In genomic region chr2:132404056-132404455, GRCh38 we compare ENCODE assay signal across 32 cellular contexts. TPM values are rescaled to one million over a fixed set of nuclear protein-coding genes. Genes with fewer than 3 reads are reported as not detected.
"Had no signal": no experiment of that assay in that cellular context is flagged by ENCODE, and none has a peak within 500 bp of the region (broad histone marks: within the 10 kb centered on the region; RNA-seq: fewer than 3 reads in every experiment).

No MANE protein-coding gene starts in this region.

- H3K27ac Mint-ChIP-seq: natural killer cell treated with Interleukin-12 subunit alpha and Interleukin-12 subunit beta and Interleukin-15 and Interleukin-18, amount 100 ng/mL, for 72 hours; progenitor cell of endocrine pancreas had no signal

- ATAC-seq: activated CD4-positive, CD25-positive, alpha-beta regulatory T cell treated with anti-CD3 and anti-CD28 coated beads, Interleukin-2, amount 50 U/mL, for 24 hours; mucosa of descending colon; natural killer cell treated with Interleukin-12 subunit alpha and Interleukin-12 subunit beta and Interleukin-15 and Interleukin-18, amount 100 ng/mL, for 72 hours; right lobe of liver; stimulated activated naive CD8-positive, alpha-beta T cell treated with anti-CD3 and anti-CD28 coated beads, Interleukin-15, Interleukin-2, amounts not matched to agents 100 U/mL and 50 U/mL, for 24 hours had no signal

- H3K4me1 ChIP-seq: left ventricle myocardium inferior, right lobe of liver, testis had no signal

- H3K9me3 ChIP-seq: mucosa of descending colon, right lobe of liver, testis, transverse colon had no signal

- H3K27ac ChIP-seq: brain microvascular endothelial cell, coronary artery, dorsolateral prefrontal cortex, left ventricle myocardium inferior, right lobe of liver, skin epidermis, testis, transverse colon, VCaP had no signal

- H3K36me3 Mint-ChIP-seq: natural killer cell treated with Interleukin-12 subunit alpha and Interleukin-12 subunit beta and Interleukin-15 and Interleukin-18, amount 100 ng/mL, for 72 hours had no signal

- H3K27me3 Mint-ChIP-seq: natural killer cell treated with Interleukin-12 subunit alpha and Interleukin-12 subunit beta and Interleukin-15 and Interleukin-18, amount 100 ng/mL, for 72 hours had no signal

- H3K4me3 Mint-ChIP-seq: natural killer cell treated with Interleukin-12 subunit alpha and Interleukin-12 subunit beta and Interleukin-15 and Interleukin-18, amount 100 ng/mL, for 72 hours had no signal

- H3K4me3 ChIP-seq: coronary artery, dorsolateral prefrontal cortex, left ventricle myocardium inferior, lung, mucosa of descending colon, right lobe of liver, skin epidermis, testis, transverse colon had no signal

- H3K27me3 ChIP-seq: brain microvascular endothelial cell, right lobe of liver, testis, transverse colon had no signal

- H3K36me3 ChIP-seq: brain microvascular endothelial cell, left ventricle myocardium inferior, right lobe of liver, transverse colon had no signal

- FAIRE-seq: astrocyte, TTC549 had no signal

- DNase-seq: activated CD4-positive, alpha-beta T cell treated with anti-CD3 and anti-CD28 coated beads for 48 hours; activated CD4-positive, alpha-beta T cell treated with anti-CD3 and anti-CD28 coated beads, Interleukin-2, amount 50 U/mL, for 48 hours; activated CD8-positive, alpha-beta memory T cell treated with anti-CD3 and anti-CD28 coated beads for 24 hours; activated CD8-positive, alpha-beta memory T cell treated with anti-CD3 and anti-CD28 coated beads, Interleukin-2, amount 50 U/mL, for 4 hours; activated gamma-delta T cell; activated naive CD4-positive, alpha-beta T cell treated with anti-CD3 and anti-CD28 coated beads, Interleukin-2, amount 50 U/mL, for 16 hours; activated T-cell treated with anti-CD3 and anti-CD28 coated beads, Interleukin-2, amount 50 U/mL, for 1 hour; amniotic stem cell; brain microvascular endothelial cell; dorsolateral prefrontal cortex; effector memory CD4-positive, alpha-beta T cell; foreskin melanocyte; islet precursor cell; left ventricle myocardium inferior; mucosa of descending colon; right lobe of liver; stimulated activated CD4-positive, alpha-beta T cell treated with anti-CD3 and anti-CD28 coated beads, Interleukin-12 subunit alpha, Interleukin-12 subunit beta, amount 100 ng/mL, for 4 hours; stimulated activated CD4-positive, alpha-beta T cell treated with anti-CD3 and anti-CD28 coated beads, Interleukin-4, amount 100 ng/mL, for 1 hour; stimulated activated naive CD8-positive, alpha-beta T cell treated with anti-CD3 and anti-CD28 coated beads, Interleukin-15, Interleukin-2, amounts not matched to agents 100 U/mL and 50 U/mL, for 24 hours; T-helper 9 cell; testis; transverse colon had no signal

RNA-seq across cellular contexts. Expression of gene GPR39, which starts 12.5 kb away (rescaled TPM):
- total RNA-seq: cardiac septum; left ventricle myocardium inferior; natural killer cell treated with Interleukin-12 subunit alpha and Interleukin-12 subunit beta and Interleukin-15 and Interleukin-18, amount 100 ng/mL, for 72 hours had no signal
